ENCODE assay signal across 19 cellular contexts in the genomic region with DNA sequence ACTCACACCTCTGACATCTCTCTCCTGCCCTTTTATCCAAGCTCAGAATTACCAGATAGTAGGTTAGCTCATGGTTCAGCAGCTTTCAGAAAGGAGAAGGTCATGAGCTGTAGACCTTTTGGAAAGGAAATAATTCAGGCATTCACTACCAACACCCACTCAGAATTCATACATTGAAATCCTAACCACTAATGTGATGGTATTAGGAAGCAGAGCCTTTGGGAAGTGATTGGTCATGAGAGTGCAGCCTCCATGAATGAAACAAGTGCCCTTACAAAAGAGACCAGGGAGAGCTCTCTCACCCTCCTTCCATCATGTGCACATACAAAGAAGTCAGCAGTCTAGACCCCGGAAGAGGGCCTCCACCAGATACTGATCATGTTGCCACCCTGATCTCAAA.
A peak's percentile ranks its signal among the peaks of the same experiment; 100 is the strongest.
DNase-seq lines count a peak whose midpoint lies in the region; ATAC-seq and TF ChIP-seq lines count a peak whose summit lies in the region.
"Had no signal": no experiment of that assay in that cellular context is flagged by ENCODE, and none has a peak within 500 bp of the region (broad histone marks: within the 10 kb centered on the region; RNA-seq: fewer than 3 reads in every experiment).

No MANE protein-coding gene starts in this region.

- peaks cover 47% of the 10 kb centered on the region for H3K4me1 Mint-ChIP-seq in nephron

- H3K4me2 ChIP-seq in Loucy (ENCODE audit: low read depth, low read length, poor library complexity, severe bottlenecking): no peak overlapping the region

- H3K79me2 ChIP-seq in Loucy (ENCODE audit: insufficient read depth, low read length): no peaks in the 10 kb centered on the region

- H3K9ac ChIP-seq in Loucy (ENCODE audit: low read depth, low read length, poor library complexity, severe bottlenecking): peak overlapping the region; percentile 2

- CTCF ChIA-PET in A673 (lab: Charles Lee): no interaction called here

- H3K9me3 ChIP-seq in A673 (ENCODE audit: low read depth, low read length, poor library complexity, severe bottlenecking) (no peaks in the 10 kb centered on the region), Loucy (ENCODE audit: insufficient read depth, low read depth, low read length) (no peaks in the 10 kb centered on the region), heart right ventricle (no peaks in the 10 kb centered on the region)
- H3K9me3 ChIP-seq: SJSA1 had no signal

- no peaks in the 10 kb centered on the region for H3K36me3 Mint-ChIP-seq in nephron (ENCODE audit: low read depth)
- H3K36me3 Mint-ChIP-seq: CD8-positive, alpha-beta memory T cell had no signal

- TF ChIP-seq CTCF in A673 (conservative IDR thresholded peaks at IDR 0.05; ENCODE audit: low read depth, low read length): no peak
- TF ChIP-seq CTCF in Loucy (conservative IDR thresholded peaks at IDR 0.05; ENCODE audit: low read length): no peak
- no peak for TF ChIP-seq CTCF in fibroblast of mammary gland (conservative IDR thresholded peaks at IDR 0.05; ENCODE audit: control insufficient read depth, insufficient read depth, low read depth, low read length)
- TF ChIP-seq CTCF in nephron (IDR thresholded peaks at IDR 0.05; ENCODE audit: unreplicated experiment in 3 of 3): no peak
- no peak for TF ChIP-seq CTCF in heart right ventricle (IDR thresholded peaks at IDR 0.05)

- peak overlapping the region; percentile 82 to 97 (median 96) for H3K27ac Mint-ChIP-seq in nephron
- H3K27ac Mint-ChIP-seq: CD8-positive, alpha-beta memory T cell had no signal

- H3K4me1 ChIP-seq in A673 (ENCODE audit: insufficient read depth, low read length, poor library complexity, severe bottlenecking) (peaks cover 51% of the 10 kb centered on the region), Loucy (ENCODE audit: insufficient read depth, low read length, poor library complexity, severe bottlenecking) (peaks cover 42% of the 10 kb centered on the region), heart right ventricle (peaks cover 0 to 34% (median 22%) of the 10 kb centered on the region in 9 donors)

- H3K9me3 Mint-ChIP-seq in nephron: no peaks in the 10 kb centered on the region
- H3K9me3 Mint-ChIP-seq: CD8-positive, alpha-beta memory T cell had no signal

- ATAC-seq in heart right ventricle: no peak
- ATAC-seq: K562, Right ventricle myocardium inferior had no signal

- H3K27me3 ChIP-seq in A673 (replicated peaks; ENCODE audit: insufficient read depth, low read depth, low read length, poor library complexity) (no peaks in the 10 kb centered on the region), Loucy (ENCODE audit: insufficient read depth, low read length, poor library complexity, severe bottlenecking) (no peaks in the 10 kb centered on the region), heart right ventricle (no peaks in the 10 kb centered on the region)
- H3K27me3 ChIP-seq: SJSA1 had no signal

- POLR2A ChIA-PET in A673 (lab: Charles Lee; ENCODE audit: low non-redundant PET): no interaction called here

- H3F3A ChIP-seq in Loucy (ENCODE audit: low read depth): 0 out of 2 replicates have a peak, but pooled peaks cover 3% of the 10 kb centered on the region

- H3K4me3 Mint-ChIP-seq in nephron: no peak overlapping the region
- H3K4me3 Mint-ChIP-seq: CD8-positive, alpha-beta memory T cell had no signal

- H2AFZ ChIP-seq in Loucy (ENCODE audit: low read length): peak overlapping the region; percentile 3; the same call in 1 of the 2 replicates

- H3K9me2 ChIP-seq in Loucy (replicated peaks; ENCODE audit: low read depth, low read length): no peaks in the 10 kb centered on the region

- 90 to 100% methylated on average over 1 of the region's 1 CpG for WGBS in heart right ventricle, 2 donors

- intact Hi-C loops in A673 (cut with micrococcal nuclease; ENCODE audit: unreplicated experiment) (loop anchor here (10.0 kb wide), 1 partner anchor 237 kb away; no protein-coding TSS in a partner anchor), heart right ventricle (cut with DNase I) (loop anchor here in 7 of 10 donors (2.0 to 10.0 kb wide), 4 partner anchors 234 to 447 kb away; no protein-coding TSS in a partner anchor)

- no peaks in the 10 kb centered on the region for H3K27me3 Mint-ChIP-seq in nephron (ENCODE audit: low read depth)

- DNase-seq in A673 (ENCODE audit: low spot score) (no peak), fibroblast of mammary gland (ENCODE audit: low read depth) (peak; percentile 4), germinal center (ENCODE audit: low spot score) (no peak), heart right ventricle (no peak), 8988T (no peak)
- DNase-seq: CD8-positive, alpha-beta memory T cell; NCI-H1092 treated with DMSO at 0.1 percent for 48 hours; NCI-H146; NCI-H2029 treated with DMSO at 0.1 percent for 48 hours; NCI-H226; NCI-H524; NCI-H82; SW 1271 had no signal

- H3K4me3 ChIP-seq in A673 (ENCODE audit: low read depth, low read length, poor library complexity, severe bottlenecking) (no peak overlapping the region), Loucy (ENCODE audit: low read length, poor library complexity, severe bottlenecking) (no peak overlapping the region), fibroblast of mammary gland (ENCODE audit: control insufficient read depth, low read depth, low read length) (no peak overlapping the region), heart right ventricle (no peak overlapping the region)
- H3K4me3 ChIP-seq: K562, SJSA1 had no signal

- no TSS peak for BruUV-seq in A673 (replicated peaks; lab: Mats Ljungman, UMichigan)

- no peaks in the 10 kb centered on the region for H4K20me1 ChIP-seq in Loucy (ENCODE audit: insufficient read depth, low read length, poor library complexity, severe bottlenecking)

- H3K36me3 ChIP-seq in A673 (ENCODE audit: insufficient read depth, low read length, poor library complexity, severe bottlenecking) (no peaks in the 10 kb centered on the region), Loucy (ENCODE audit: insufficient read depth, low read length) (no peaks in the 10 kb centered on the region), heart right ventricle (no peaks in the 10 kb centered on the region)
- H3K36me3 ChIP-seq: SJSA1 had no signal

- H3K27ac ChIP-seq in A673 (ENCODE audit: low read depth, low read length, poor library complexity, severe bottlenecking) (peak overlapping the region; percentile 74), heart right ventricle (no peak overlapping the region)
- H3K27ac ChIP-seq: C4-2B, SJSA1 had no signal
